In genomic region chr1:200118779-200119505, GRCh38 we compare ENCODE assay signal across 24 cellular contexts.
DNase-seq lines count a peak whose midpoint lies in the region; ATAC-seq and TF ChIP-seq lines count a peak whose summit lies in the region.
"Had no signal": no experiment of that assay in that cellular context is flagged by ENCODE, and none has a peak within 500 bp of the region (broad histone marks: within the 10 kb centered on the region; RNA-seq: fewer than 3 reads in every experiment).

No MANE protein-coding gene starts in this region.

- no peaks in the 10 kb centered on the region for H3K9me3 ChIP-seq in WERI-Rb-1 (ENCODE audit: severe bottlenecking)
- H3K9me3 ChIP-seq: BE2C, esophagus squamous epithelium, MG63, Peyer's patch, prostate gland had no signal

- in situ Hi-C loops in GM13977 (cut with MboI; ENCODE audit: low pct_unique_long_range_greater_than_20kb, low sequenced_read_pairs, unreplicated experiment), result no loop called here

- no peaks in the 10 kb centered on the region for H3K27me3 ChIP-seq in WERI-Rb-1 (ENCODE audit: insufficient read depth, low read depth, severe bottlenecking)
- H3K27me3 ChIP-seq: MG63, neural progenitor cell, Peyer's patch had no signal

- H3K4me3 ChIP-seq in WERI-Rb-1 (ENCODE audit: low read depth, low read length), result no peak overlapping the region
- H3K4me3 ChIP-seq: esophagus squamous epithelium, MG63, neural progenitor cell, Peyer's patch, prostate gland had no signal

- ATAC-seq in left lobe of liver (peak; percentile 91), GM19324 (IDR thresholded peaks at IDR 0.05; ENCODE audit: low FRiP score, unreplicated experiment) (no peak)
- ATAC-seq: activated T-cell treated with anti-CD3 and anti-CD28 coated beads, Interleukin-2, amount 50 U/mL, for 72 hours had no signal

- no peak for TF ChIP-seq CTCF in GM13977 (IDR thresholded peaks at IDR 0.05; ENCODE audit: extremely low read depth, insufficient read depth, missing control alignments)
- TF ChIP-seq CTCF in WERI-Rb-1 (IDR thresholded peaks at IDR 0.05; ENCODE audit: low read depth, low read length), result no peak

- peak; percentile 5 for DNase-seq in NCI-H2029 (lab: John Stamatoyannopoulos, UW)
- no peak for DNase-seq in NCI-H2029 treated with DMSO at 0.1 percent for 48 hours (lab: John Stamatoyannopoulos, UW)
- peak; percentile 94 for DNase-seq in NCI-H1105 treated with DMSO at 0.1 percent for 48 hours (lab: John Stamatoyannopoulos, UW)
- DNase-seq in NCI-H345 treated with DMSO at 0.1 percent for 48 hours (lab: John Stamatoyannopoulos, UW; ENCODE audit: unreplicated experiment), result peak; percentile 67
- DNase-seq in left lobe of liver (ENCODE audit: low spot score), result peak; percentile 80
- no peak for DNase-seq in GM13977 (ENCODE audit: low spot score)
- DNase-seq in WERI-Rb-1, result no peak
- DNase-seq: activated B cell treated with CpG ODN at 0.5 μM for 24 hours; activated CD8-positive, alpha-beta memory T cell treated with anti-CD3 and anti-CD28 coated beads for 24 hours; activated T-cell treated with anti-CD3 and anti-CD28 coated beads, Interleukin-2, amount 50 U/mL, for 72 hours; BE2C; effector memory CD4-positive, alpha-beta T cell; esophagus squamous epithelium; H7; MG63; NCI-H226; Peyer's patch; small intestine; stimulated activated CD4-positive, alpha-beta T cell treated with anti-CD3 and anti-CD28 coated beads, Interleukin-4, amount 100 ng/mL, for 24 hours; T-helper 2 cell had no signal

- no peak overlapping the region for H3K27ac ChIP-seq in WERI-Rb-1
- H3K27ac ChIP-seq: 22Rv1, esophagus squamous epithelium, neural progenitor cell, Peyer's patch, prostate gland had no signal

- H3K36me3 ChIP-seq in WERI-Rb-1, result no peaks in the 10 kb centered on the region
- H3K36me3 ChIP-seq: BE2C, esophagus squamous epithelium, MG63, neural progenitor cell, prostate gland had no signal

Comparison
In these comparisons a context has a peak if more than half of its experiments do, and no peak if none do; other contexts are left out.
1. DNase-seq: peak in NCI-H2029 (single experiment), NCI-H1105 treated with DMSO at 0.1 percent for 48 hours (single experiment), NCI-H345 treated with DMSO at 0.1 percent for 48 hours (single experiment) and left lobe of liver (single experiment); none in NCI-H2029 treated with DMSO at 0.1 percent for 48 hours (single experiment), GM13977 (single experiment) and WERI-Rb-1 (single experiment).